ENCODE assay signal across 1 cellular context in the genomic region with DNA sequence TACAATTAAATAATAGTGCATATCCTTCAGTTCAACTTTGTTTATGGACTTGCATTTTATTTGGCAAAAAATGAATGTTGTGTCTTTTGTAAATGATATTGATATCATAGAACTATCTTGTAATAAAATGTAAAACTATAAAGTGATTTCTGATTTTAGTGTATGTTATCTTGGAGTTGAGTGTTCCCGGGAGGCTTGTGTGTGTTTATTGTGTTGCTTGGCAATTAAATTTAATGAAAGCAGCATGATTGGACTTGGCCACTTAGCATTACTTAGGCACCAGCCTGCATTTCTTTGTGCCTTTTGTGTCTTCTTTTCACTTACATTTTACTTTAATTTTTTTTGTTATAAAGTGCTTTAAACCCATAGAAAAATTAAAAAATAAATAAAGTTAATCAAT.
TF ChIP-seq lines count a peak whose summit lies in the region.

No MANE protein-coding gene starts in this region.

TF ChIP-seq in GM23338, 12 proteins besides CTCF, POLR2A, EP300 and RAD21 (continued from another document):
- TF ChIP-seq, protein P1, sequence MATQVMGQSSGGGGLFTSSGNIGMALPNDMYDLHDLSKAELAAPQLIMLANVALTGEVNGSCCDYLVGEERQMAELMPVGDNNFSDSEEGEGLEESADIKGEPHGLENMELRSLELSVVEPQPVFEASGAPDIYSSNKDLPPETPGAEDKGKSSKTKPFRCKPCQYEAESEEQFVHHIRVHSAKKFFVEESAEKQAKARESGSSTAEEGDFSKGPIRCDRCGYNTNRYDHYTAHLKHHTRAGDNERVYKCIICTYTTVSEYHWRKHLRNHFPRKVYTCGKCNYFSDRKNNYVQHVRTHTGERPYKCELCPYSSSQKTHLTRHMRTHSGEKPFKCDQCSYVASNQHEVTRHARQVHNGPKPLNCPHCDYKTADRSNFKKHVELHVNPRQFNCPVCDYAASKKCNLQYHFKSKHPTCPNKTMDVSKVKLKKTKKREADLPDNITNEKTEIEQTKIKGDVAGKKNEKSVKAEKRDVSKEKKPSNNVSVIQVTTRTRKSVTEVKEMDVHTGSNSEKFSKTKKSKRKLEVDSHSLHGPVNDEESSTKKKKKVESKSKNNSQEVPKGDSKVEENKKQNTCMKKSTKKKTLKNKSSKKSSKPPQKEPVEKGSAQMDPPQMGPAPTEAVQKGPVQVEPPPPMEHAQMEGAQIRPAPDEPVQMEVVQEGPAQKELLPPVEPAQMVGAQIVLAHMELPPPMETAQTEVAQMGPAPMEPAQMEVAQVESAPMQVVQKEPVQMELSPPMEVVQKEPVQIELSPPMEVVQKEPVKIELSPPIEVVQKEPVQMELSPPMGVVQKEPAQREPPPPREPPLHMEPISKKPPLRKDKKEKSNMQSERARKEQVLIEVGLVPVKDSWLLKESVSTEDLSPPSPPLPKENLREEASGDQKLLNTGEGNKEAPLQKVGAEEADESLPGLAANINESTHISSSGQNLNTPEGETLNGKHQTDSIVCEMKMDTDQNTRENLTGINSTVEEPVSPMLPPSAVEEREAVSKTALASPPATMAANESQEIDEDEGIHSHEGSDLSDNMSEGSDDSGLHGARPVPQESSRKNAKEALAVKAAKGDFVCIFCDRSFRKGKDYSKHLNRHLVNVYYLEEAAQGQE (IDR thresholded peaks at IDR 0.05; ENCODE audit: unreplicated experiment): no peak
